21 cellular contexts compared by ENCODE assay signal in genomic region chr14:99663716-99664635, GRCh38. TPM values are rescaled to one million over a fixed set of nuclear protein-coding genes. Genes with fewer than 3 reads are reported as not detected.
DNase-seq lines count a peak whose midpoint lies in the region; ATAC-seq, FAIRE-seq and TF ChIP-seq lines count a peak whose summit lies in the region.
"Had no signal": no experiment of that assay in that cellular context is flagged by ENCODE, and none has a peak within 500 bp of the region (broad histone marks: within the 10 kb centered on the region; RNA-seq: fewer than 3 reads in every experiment).

No MANE protein-coding gene starts in this region.

- no peak for TF ChIP-seq CTCF in astrocyte (IDR thresholded peaks at IDR 0.05; ENCODE audit: insufficient read depth, low read depth, low read length)
- TF ChIP-seq CTCF in HFFc6 (IDR thresholded peaks at IDR 0.05) = no peak

- H3K27me3 Mint-ChIP-seq in astrocyte (ENCODE audit: low read depth, unreplicated experiment) (peaks cover 36% of the 10 kb centered on the region), HFFc6 (ENCODE audit: insufficient read depth) (peaks cover 9% of the 10 kb centered on the region)

- peak in 2 of 3 experiments; percentile 27 to 53 for DNase-seq in NCI-H1417 (lab: John Stamatoyannopoulos, UW)
- DNase-seq in NCI-H1417 treated with DMSO at 0.1 percent for 48 hours (lab: John Stamatoyannopoulos, UW) = no peak
- DNase-seq in astrocyte (ENCODE audit: low read depth) = no peak
- peak; percentile 90 for DNase-seq in iPS-NIHi11 (ENCODE audit: low spot score)
- DNase-seq in putamen (ENCODE audit: low spot score) = peak; percentile 45
- DNase-seq in HFFc6 = no peak
- DNase-seq in epidermal melanocyte (ENCODE audit: insufficient read length, low spot score) = no peak
- DNase-seq: activated CD4-positive, alpha-beta T cell treated with anti-CD3 and anti-CD28 coated beads, Interleukin-2, amount 50 U/mL, for 4 hours; activated naive CD4-positive, alpha-beta T cell; activated T-cell treated with anti-CD3 and anti-CD28 coated beads for 4 hours; CD4-positive, alpha-beta memory T cell; colonic mucosa; gastrocnemius medialis; MV-4-11; NCI-H774; stimulated activated naive B cell treated with anti-CD40 and anti-IgM and Interleukin-4, amounts not matched to agents 10 μg/mL and 1 μg/mL and 100 μg/mL, for 72 hours; transverse colon had no signal

- H3K4me1 ChIP-seq in astrocyte (ENCODE audit: insufficient read depth, low read length) = peaks cover 10% of the 10 kb centered on the region
- H3K4me1 ChIP-seq: colonic mucosa, gastrocnemius medialis, transverse colon had no signal

- H3K4me3 Mint-ChIP-seq in astrocyte (ENCODE audit: unreplicated experiment) (no peak overlapping the region), HFFc6 (no peak overlapping the region)
- H3K4me3 Mint-ChIP-seq: CD4-positive, alpha-beta memory T cell; natural killer cell treated with Interleukin-12 subunit alpha and Interleukin-12 subunit beta and Interleukin-15 and Interleukin-18, amount 100 ng/mL, for 72 hours; stimulated activated naive B cell treated with anti-CD40 and anti-IgM and Interleukin-4, amounts not matched to agents 10 μg/mL and 1 μg/mL and 100 μg/mL, for 72 hours had no signal

- no peaks in the 10 kb centered on the region for H4K20me1 ChIP-seq in astrocyte (ENCODE audit: insufficient read depth, low read length)

- ATAC-seq in HG03342 (IDR thresholded peaks at IDR 0.05; ENCODE audit: unreplicated experiment) = no peak
- ATAC-seq: gastrocnemius medialis; natural killer cell treated with Interleukin-12 subunit alpha and Interleukin-12 subunit beta and Interleukin-15 and Interleukin-18, amount 100 ng/mL, for 72 hours had no signal

- no peak overlapping the region for H3K9ac ChIP-seq in astrocyte (ENCODE audit: low read length)

- H3K9me3 ChIP-seq in astrocyte (ENCODE audit: insufficient read depth, low read depth, low read length) = no peaks in the 10 kb centered on the region
- H3K9me3 ChIP-seq: colonic mucosa, gastrocnemius medialis, transverse colon had no signal

- peaks cover 3% of the 10 kb centered on the region for H3K27me3 ChIP-seq in astrocyte (ENCODE audit: insufficient read depth, low read length)

- H3K4me2 ChIP-seq in astrocyte (ENCODE audit: low read length) = no peak overlapping the region

- H3K36me3 Mint-ChIP-seq in astrocyte (ENCODE audit: low read depth, unreplicated experiment) = peaks cover 5% of the 10 kb centered on the region
- H3K36me3 Mint-ChIP-seq in HFFc6 (ENCODE audit: low read depth) = no peaks in the 10 kb centered on the region
- H3K36me3 Mint-ChIP-seq: CD4-positive, alpha-beta memory T cell; natural killer cell treated with Interleukin-12 subunit alpha and Interleukin-12 subunit beta and Interleukin-15 and Interleukin-18, amount 100 ng/mL, for 72 hours; stimulated activated naive B cell treated with anti-CD40 and anti-IgM and Interleukin-4, amounts not matched to agents 10 μg/mL and 1 μg/mL and 100 μg/mL, for 72 hours had no signal

- no peak for FAIRE-seq in astrocyte (lab: Jason Lieb, UNC)
- FAIRE-seq: A204.1, islet of Langerhans had no signal

- H3K79me2 ChIP-seq in astrocyte (ENCODE audit: insufficient read depth, low read length) = no peaks in the 10 kb centered on the region

- H3K4me3 ChIP-seq in astrocyte (ENCODE audit: insufficient read depth, low read depth, low read length) = no peak overlapping the region
- H3K4me3 ChIP-seq: colonic mucosa, gastrocnemius medialis, transverse colon had no signal

- no peaks in the 10 kb centered on the region for H3K36me3 ChIP-seq in astrocyte (ENCODE audit: insufficient read depth, low read length)
- H3K36me3 ChIP-seq: colonic mucosa, gastrocnemius medialis, transverse colon had no signal

- H3K27ac Mint-ChIP-seq in astrocyte (ENCODE audit: unreplicated experiment) (peak overlapping the region; percentile 69), HFFc6 (no peak overlapping the region)
- H3K27ac Mint-ChIP-seq: CD4-positive, alpha-beta memory T cell; natural killer cell treated with Interleukin-12 subunit alpha and Interleukin-12 subunit beta and Interleukin-15 and Interleukin-18, amount 100 ng/mL, for 72 hours; stimulated activated naive B cell treated with anti-CD40 and anti-IgM and Interleukin-4, amounts not matched to agents 10 μg/mL and 1 μg/mL and 100 μg/mL, for 72 hours had no signal

- no peaks in the 10 kb centered on the region for H3K9me3 Mint-ChIP-seq in astrocyte (ENCODE audit: unreplicated experiment)
- no peaks in the 10 kb centered on the region for H3K9me3 Mint-ChIP-seq in HFFc6
- H3K9me3 Mint-ChIP-seq: CD4-positive, alpha-beta memory T cell; natural killer cell treated with Interleukin-12 subunit alpha and Interleukin-12 subunit beta and Interleukin-15 and Interleukin-18, amount 100 ng/mL, for 72 hours; stimulated activated naive B cell treated with anti-CD40 and anti-IgM and Interleukin-4, amounts not matched to agents 10 μg/mL and 1 μg/mL and 100 μg/mL, for 72 hours had no signal

- no peak overlapping the region for H3K27ac ChIP-seq in astrocyte (ENCODE audit: low read depth, low read length)
- H3K27ac ChIP-seq: colonic mucosa, gastrocnemius medialis, transverse colon had no signal

- H3K4me1 Mint-ChIP-seq in astrocyte (ENCODE audit: low read depth, unreplicated experiment) = peaks cover 13% of the 10 kb centered on the region
- no peaks in the 10 kb centered on the region for H3K4me1 Mint-ChIP-seq in HFFc6 (ENCODE audit: low read depth)

- H2AFZ ChIP-seq in astrocyte (ENCODE audit: low read depth, low read length) = peak overlapping the region; percentile 18

RNA-seq across cellular contexts. Expression of gene HHIPL1, which starts 19.0 kb away (rescaled TPM):
- 0.86 and 1.1 TPM in 2 replicates for total RNA-seq in astrocyte
- total RNA-seq in HFFc6 (2021; fragmentation: NEBNext Ultra II Directional; extraction: Animal tissue kit (Norgen Biotek cat#: 25700)) = 1 to 10 TPM in 5 of 6 experiments, under 1 TPM in 1; 0.99 to 2.8 (median 1.3) TPM
- total RNA-seq: natural killer cell treated with Interleukin-12 subunit alpha and Interleukin-12 subunit beta and Interleukin-15 and Interleukin-18, amount 100 ng/mL, for 72 hours had no signal

RNA-seq across cellular contexts. Expression of gene CYP46A1, which starts 20.1 kb away (rescaled TPM):
- 0.41 and 0.52 TPM in 2 replicates for total RNA-seq in astrocyte
- total RNA-seq in HFFc6 (2021; fragmentation: NEBNext Ultra II Directional; extraction: Animal tissue kit (Norgen Biotek cat#: 25700)) = under 1 TPM; 0.28 to 0.62 (median 0.49) TPM

RNA-seq across cellular contexts. Expression of gene CCDC85C, which starts 60.0 kb away (rescaled TPM):
- 8.4 and 16.6 TPM in 2 replicates for total RNA-seq in astrocyte
- total RNA-seq in HFFc6 (2021; fragmentation: NEBNext Ultra II Directional; extraction: Animal tissue kit (Norgen Biotek cat#: 25700)) = 10 to 100 TPM; 31.3 to 41.4 (median 34.3) TPM

Comparison
In these comparisons a context has a peak if more than half of its experiments do, and no peak if none do; other contexts are left out.
1. DNase-seq: peak in NCI-H1417 (2 of 3), iPS-NIHi11 (single experiment) and putamen (single experiment); none in NCI-H1417 treated with DMSO at 0.1 percent for 48 hours (single experiment), astrocyte (single experiment), HFFc6 (single experiment) and epidermal melanocyte (single experiment).